Comparison of ENCODE assay signal across 1 cellular context in the genomic region with DNA sequence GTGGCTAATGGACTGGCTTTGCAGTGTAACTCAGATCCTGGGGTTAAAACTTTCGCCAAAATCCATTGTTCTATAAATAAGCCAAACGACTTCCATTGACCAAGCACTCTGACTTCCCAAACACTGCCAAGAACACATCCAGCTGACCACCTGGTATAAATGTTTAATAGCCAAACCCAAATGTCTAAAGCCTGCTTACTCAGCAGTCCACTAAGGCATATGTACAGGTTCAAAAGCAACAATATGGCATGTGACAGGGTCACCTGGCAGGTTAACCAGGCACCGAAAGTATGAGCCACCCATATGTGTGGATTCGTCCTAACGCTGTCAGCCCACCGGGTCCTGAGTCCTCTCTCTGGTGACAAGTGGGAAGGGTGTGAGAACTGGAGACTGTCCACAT.
TF ChIP-seq lines count a peak whose summit lies in the region.

No MANE protein-coding gene starts in this region.

TF ChIP-seq in H1, 55 proteins besides CTCF, POLR2A, EP300 and RAD21:
- TF ChIP-seq GTF2F1 (IDR thresholded peaks at IDR 0.05; ENCODE audit: borderline replicate concordance, low read depth, low read length) (no peak), POLR2AphosphoS5 (IDR thresholded peaks at IDR 0.05; ENCODE audit: low read depth, low read length) (0 out of 2 replicates have a peak, but pooled peaks have one; percentile 10), ATF2 (IDR thresholded peaks at IDR 0.05; ENCODE audit: low read length) (no peak)
